ENCODE assay signal across 1 cellular context in the genomic region with DNA sequence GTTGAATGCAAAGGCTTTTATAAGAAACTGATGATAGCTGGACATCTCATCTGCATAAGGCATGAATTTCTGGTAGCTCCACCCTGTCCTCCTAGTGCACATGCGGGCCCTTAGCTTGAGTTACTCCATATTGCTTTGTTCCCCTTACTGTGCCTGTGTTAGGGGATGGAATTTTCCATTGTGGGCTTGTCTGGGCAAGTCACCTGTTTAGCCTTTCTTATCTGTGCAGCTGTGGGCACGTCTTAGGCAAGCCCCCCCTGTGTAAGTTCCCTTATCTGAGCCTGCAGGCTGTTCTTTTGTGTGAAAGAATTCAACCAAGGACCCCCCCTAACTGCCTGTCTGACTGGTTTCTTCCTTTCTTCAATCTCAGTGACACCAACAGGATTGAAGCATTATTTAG.
TF ChIP-seq lines count a peak whose summit lies in the region.

No MANE protein-coding gene starts in this region.

TF ChIP-seq in GM12878, 131 proteins besides CTCF, POLR2A, EP300 and RAD21:
- TF ChIP-seq, protein P1, sequence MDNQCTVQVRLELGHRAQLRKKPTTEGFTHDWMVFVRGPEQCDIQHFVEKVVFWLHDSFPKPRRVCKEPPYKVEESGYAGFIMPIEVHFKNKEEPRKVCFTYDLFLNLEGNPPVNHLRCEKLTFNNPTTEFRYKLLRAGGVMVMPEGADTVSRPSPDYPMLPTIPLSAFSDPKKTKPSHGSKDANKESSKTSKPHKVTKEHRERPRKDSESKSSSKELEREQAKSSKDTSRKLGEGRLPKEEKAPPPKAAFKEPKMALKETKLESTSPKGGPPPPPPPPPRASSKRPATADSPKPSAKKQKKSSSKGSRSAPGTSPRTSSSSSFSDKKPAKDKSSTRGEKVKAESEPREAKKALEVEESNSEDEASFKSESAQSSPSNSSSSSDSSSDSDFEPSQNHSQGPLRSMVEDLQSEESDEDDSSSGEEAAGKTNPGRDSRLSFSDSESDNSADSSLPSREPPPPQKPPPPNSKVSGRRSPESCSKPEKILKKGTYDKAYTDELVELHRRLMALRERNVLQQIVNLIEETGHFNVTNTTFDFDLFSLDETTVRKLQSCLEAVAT (IDR thresholded peaks at IDR 0.05), result no peak
- TF ChIP-seq, protein P2, sequence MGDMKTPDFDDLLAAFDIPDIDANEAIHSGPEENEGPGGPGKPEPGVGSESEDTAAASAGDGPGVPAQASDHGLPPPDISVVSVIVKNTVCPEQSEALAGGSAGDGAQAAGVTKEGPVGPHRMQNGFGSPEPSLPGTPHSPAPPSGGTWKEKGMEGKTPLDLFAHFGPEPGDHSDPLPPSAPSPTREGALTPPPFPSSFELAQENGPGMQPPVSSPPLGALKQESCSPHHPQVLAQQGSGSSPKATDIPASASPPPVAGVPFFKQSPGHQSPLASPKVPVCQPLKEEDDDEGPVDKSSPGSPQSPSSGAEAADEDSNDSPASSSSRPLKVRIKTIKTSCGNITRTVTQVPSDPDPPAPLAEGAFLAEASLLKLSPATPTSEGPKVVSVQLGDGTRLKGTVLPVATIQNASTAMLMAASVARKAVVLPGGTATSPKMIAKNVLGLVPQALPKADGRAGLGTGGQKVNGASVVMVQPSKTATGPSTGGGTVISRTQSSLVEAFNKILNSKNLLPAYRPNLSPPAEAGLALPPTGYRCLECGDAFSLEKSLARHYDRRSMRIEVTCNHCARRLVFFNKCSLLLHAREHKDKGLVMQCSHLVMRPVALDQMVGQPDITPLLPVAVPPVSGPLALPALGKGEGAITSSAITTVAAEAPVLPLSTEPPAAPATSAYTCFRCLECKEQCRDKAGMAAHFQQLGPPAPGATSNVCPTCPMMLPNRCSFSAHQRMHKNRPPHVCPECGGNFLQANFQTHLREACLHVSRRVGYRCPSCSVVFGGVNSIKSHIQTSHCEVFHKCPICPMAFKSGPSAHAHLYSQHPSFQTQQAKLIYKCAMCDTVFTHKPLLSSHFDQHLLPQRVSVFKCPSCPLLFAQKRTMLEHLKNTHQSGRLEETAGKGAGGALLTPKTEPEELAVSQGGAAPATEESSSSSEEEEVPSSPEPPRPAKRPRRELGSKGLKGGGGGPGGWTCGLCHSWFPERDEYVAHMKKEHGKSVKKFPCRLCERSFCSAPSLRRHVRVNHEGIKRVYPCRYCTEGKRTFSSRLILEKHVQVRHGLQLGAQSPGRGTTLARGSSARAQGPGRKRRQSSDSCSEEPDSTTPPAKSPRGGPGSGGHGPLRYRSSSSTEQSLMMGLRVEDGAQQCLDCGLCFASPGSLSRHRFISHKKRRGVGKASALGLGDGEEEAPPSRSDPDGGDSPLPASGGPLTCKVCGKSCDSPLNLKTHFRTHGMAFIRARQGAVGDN (IDR thresholded peaks at IDR 0.05), result 0 out of 2 replicates have a peak, but pooled peaks have one; percentile 34
- TF ChIP-seq RCOR1 (conservative IDR thresholded peaks at IDR 0.05; ENCODE audit: low read depth, low read length), result no peak
